In the genomic region with DNA sequence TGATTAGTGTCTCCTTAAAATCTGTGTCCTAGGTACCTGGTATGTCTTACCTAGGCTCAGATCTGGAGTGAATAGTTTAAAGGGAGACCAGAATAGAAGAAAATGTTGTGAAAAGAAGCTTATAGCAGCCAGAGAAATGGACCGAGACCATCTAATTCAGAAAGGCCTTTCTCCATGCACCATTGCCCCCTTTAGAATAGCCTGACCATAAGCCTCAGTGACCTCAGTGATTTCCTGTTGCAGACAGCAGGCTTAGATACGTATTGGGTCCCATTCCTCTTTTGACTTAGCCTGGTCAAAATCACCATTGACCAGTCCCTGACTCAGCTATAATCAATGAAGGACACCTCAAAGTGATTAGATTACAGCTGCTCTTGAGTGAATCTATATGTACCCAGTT, we compare ENCODE assay signal across 27 cellular contexts.
"Had no signal": no experiment of that assay in that cellular context is flagged by ENCODE, and none has a peak within 500 bp of the region (broad histone marks: within the 10 kb centered on the region; RNA-seq: fewer than 3 reads in every experiment).

No MANE protein-coding gene starts in this region.

- H3K36me3 Mint-ChIP-seq: activated naive CD4-positive, alpha-beta T cell treated with anti-CD3 and anti-CD28 coated beads, Interleukin-2, amount 50 U/mL, for 24 hours; naive B cell had no signal

- H3K4me3 Mint-ChIP-seq: activated CD4-positive, alpha-beta memory T cell treated with anti-CD3 and anti-CD28 coated beads, Interleukin-2, amount 10 ng/mL, durations not matched to agents 7 days and 5 days; activated CD4-positive, alpha-beta T cell treated with anti-CD3 and anti-CD28 coated beads, Interleukin-2, amount 10 ng/mL, durations not matched to agents 7 days and 5 days; activated naive CD4-positive, alpha-beta T cell treated with anti-CD3 and anti-CD28 coated beads, Interleukin-2, amount 50 U/mL, for 24 hours; activated naive CD8-positive, alpha-beta T cell treated with anti-CD3 and anti-CD28 coated beads, Interleukin-2, amount 50 U/mL, for 24 hours; activated T-cell treated with anti-CD3 and anti-CD28 coated beads, Interleukin-2, amount 50 U/mL, for 24 hours; activated T-helper 17 cell treated with anti-CD3 and anti-CD28 coated beads, Interleukin-2, amount 50 U/mL, for 72 hours; neural crest cell had no signal

- H3K27ac ChIP-seq: breast epithelium, esophagus muscularis mucosa, foreskin keratinocyte, heart right ventricle, spleen, suprapubic skin, tibial artery, upper lobe of right lung had no signal

- H3K27me3 Mint-ChIP-seq: activated CD4-positive, alpha-beta memory T cell treated with anti-CD3 and anti-CD28 coated beads, Interleukin-2, amount 10 ng/mL, durations not matched to agents 7 days and 5 days; activated CD4-positive, alpha-beta T cell treated with anti-CD3 and anti-CD28 coated beads, Interleukin-2, amount 10 ng/mL, durations not matched to agents 7 days and 5 days; activated naive CD4-positive, alpha-beta T cell treated with anti-CD3 and anti-CD28 coated beads, Interleukin-2, amount 50 U/mL, for 24 hours; activated naive CD8-positive, alpha-beta T cell treated with anti-CD3 and anti-CD28 coated beads, Interleukin-2, amount 50 U/mL, for 24 hours; activated T-cell treated with anti-CD3 and anti-CD28 coated beads, Interleukin-2, amount 50 U/mL, for 24 hours; activated T-helper 17 cell treated with anti-CD3 and anti-CD28 coated beads, Interleukin-2, amount 50 U/mL, for 72 hours; naive B cell had no signal

- H3K4me1 ChIP-seq: breast epithelium, esophagus muscularis mucosa, foreskin keratinocyte, heart right ventricle, spleen, suprapubic skin, tibial artery, upper lobe of right lung had no signal

- H3K4me3 ChIP-seq: breast epithelium, esophagus muscularis mucosa, heart right ventricle, spleen, suprapubic skin, tibial artery, upper lobe of right lung had no signal

- H3K27me3 ChIP-seq: breast epithelium, esophagus muscularis mucosa, foreskin keratinocyte, heart right ventricle, spleen, suprapubic skin, tibial artery, upper lobe of right lung had no signal

- H3K9me3 ChIP-seq: esophagus muscularis mucosa, heart right ventricle, spleen, suprapubic skin, tibial artery, upper lobe of right lung had no signal

- H3K9me3 Mint-ChIP-seq: activated CD4-positive, alpha-beta memory T cell treated with anti-CD3 and anti-CD28 coated beads, Interleukin-2, amount 10 ng/mL, durations not matched to agents 7 days and 5 days; activated CD4-positive, alpha-beta T cell treated with anti-CD3 and anti-CD28 coated beads, Interleukin-2, amount 10 ng/mL, durations not matched to agents 7 days and 5 days; activated naive CD4-positive, alpha-beta T cell treated with anti-CD3 and anti-CD28 coated beads, Interleukin-2, amount 50 U/mL, for 24 hours; activated naive CD8-positive, alpha-beta T cell treated with anti-CD3 and anti-CD28 coated beads, Interleukin-2, amount 50 U/mL, for 24 hours; activated T-cell treated with anti-CD3 and anti-CD28 coated beads, Interleukin-2, amount 50 U/mL, for 24 hours; neural crest cell had no signal

- H3K27ac Mint-ChIP-seq: activated CD4-positive, alpha-beta memory T cell treated with anti-CD3 and anti-CD28 coated beads, Interleukin-2, amount 10 ng/mL, durations not matched to agents 7 days and 5 days; activated CD4-positive, alpha-beta T cell treated with anti-CD3 and anti-CD28 coated beads, Interleukin-2, amount 10 ng/mL, durations not matched to agents 7 days and 5 days; activated naive CD4-positive, alpha-beta T cell treated with anti-CD3 and anti-CD28 coated beads, Interleukin-2, amount 50 U/mL, for 24 hours; activated naive CD8-positive, alpha-beta T cell treated with anti-CD3 and anti-CD28 coated beads, Interleukin-2, amount 50 U/mL, for 24 hours; activated T-cell treated with anti-CD3 and anti-CD28 coated beads, Interleukin-2, amount 50 U/mL, for 24 hours; activated T-helper 17 cell treated with anti-CD3 and anti-CD28 coated beads, Interleukin-2, amount 50 U/mL, for 72 hours; naive B cell had no signal

- H3K4me1 Mint-ChIP-seq: activated CD4-positive, alpha-beta memory T cell treated with anti-CD3 and anti-CD28 coated beads, Interleukin-2, amount 10 ng/mL, durations not matched to agents 7 days and 5 days; activated CD4-positive, alpha-beta T cell treated with anti-CD3 and anti-CD28 coated beads, Interleukin-2, amount 10 ng/mL, durations not matched to agents 7 days and 5 days; activated naive CD4-positive, alpha-beta T cell treated with anti-CD3 and anti-CD28 coated beads, Interleukin-2, amount 50 U/mL, for 24 hours; activated naive CD8-positive, alpha-beta T cell treated with anti-CD3 and anti-CD28 coated beads, Interleukin-2, amount 50 U/mL, for 24 hours; activated T-helper 17 cell treated with anti-CD3 and anti-CD28 coated beads, Interleukin-2, amount 50 U/mL, for 72 hours; naive B cell had no signal

- DNase-seq: activated CD4-positive, alpha-beta memory T cell treated with anti-CD3 and anti-CD28 coated beads, Interleukin-2, amount 10 ng/mL, durations not matched to agents 7 days and 5 days; activated CD4-positive, alpha-beta T cell treated with anti-CD3 and anti-CD28 coated beads for 1 hour; activated CD4-positive, alpha-beta T cell treated with anti-CD3 and anti-CD28 coated beads, Interleukin-2, amount 10 ng/mL, durations not matched to agents 7 days and 5 days; activated CD8-positive, alpha-beta memory T cell treated with anti-CD3 and anti-CD28 coated beads, Interleukin-2, amount 50 U/mL, for 48 hours; activated gamma-delta T cell treated with Interleukin-2 at 50 U/mL for 16 hours; activated naive CD8-positive, alpha-beta T cell treated with anti-CD3 and anti-CD28 coated beads, Interleukin-2, amount 50 U/mL, for 24 hours; activated T-cell treated with anti-CD3 and anti-CD28 coated beads, Interleukin-2, amount 50 U/mL, for 24 hours; amygdala; central memory CD4-positive, alpha-beta T cell; foreskin keratinocyte; heart right ventricle; islet precursor cell; left ventricle myocardium superior; naive B cell; posterior cingulate gyrus; right cardiac atrium; spleen; stimulated activated naive CD4-positive, alpha-beta T cell; T-helper 2 cell; tibial artery; upper lobe of right lung had no signal

- ATAC-seq: activated naive CD8-positive, alpha-beta T cell treated with anti-CD3 and anti-CD28 coated beads, Interleukin-2, amount 50 U/mL, for 24 hours; activated T-helper 17 cell treated with anti-CD3 and anti-CD28 coated beads, Interleukin-2, amount 50 U/mL, for 72 hours; foreskin keratinocyte; heart right ventricle; left ventricle myocardium superior; right cardiac atrium; upper lobe of right lung had no signal

- H3K36me3 ChIP-seq: breast epithelium, esophagus muscularis mucosa, heart right ventricle, spleen, suprapubic skin, tibial artery, upper lobe of right lung had no signal
